9 cellular contexts compared by ENCODE assay signal in genomic region chr2:104854507-104855173, GRCh38. TPM values are rescaled to one million over a fixed set of nuclear protein-coding genes. Genes with fewer than 3 reads are reported as not detected.
DNase-seq lines count a peak whose midpoint lies in the region; TF ChIP-seq lines count a peak whose summit lies in the region.
"Had no signal": no experiment of that assay in that cellular context is flagged by ENCODE, and none has a peak within 500 bp of the region (broad histone marks: within the 10 kb centered on the region; RNA-seq: fewer than 3 reads in every experiment).

No MANE protein-coding gene starts in this region.

- peaks cover 5% of the 10 kb centered on the region for H3K36me3 Mint-ChIP-seq in Caco-2 (ENCODE audit: insufficient read depth, unreplicated experiment)
- H3K36me3 Mint-ChIP-seq in osteocyte (ENCODE audit: unreplicated experiment): peaks cover 14% of the 10 kb centered on the region

- TF ChIP-seq POLR2A in NB4 (IDR thresholded peaks at IDR 0.05; ENCODE audit: extremely low read depth, insufficient read length): no peak

- intact Hi-C loops in Caco-2 (cut with micrococcal nuclease; ENCODE audit: unreplicated experiment): no loop called here

- H3K27ac ChIP-seq in ectodermal cell (ENCODE audit: insufficient read depth, low read depth, low read length, poor library complexity, severe bottlenecking): no peak overlapping the region
- H3K27ac ChIP-seq in brain microvascular endothelial cell: no peak overlapping the region

- POLR2A ChIA-PET in Caco-2 (lab: Charles Lee): no interaction called here

- H3K4me3 Mint-ChIP-seq in Caco-2 (ENCODE audit: unreplicated experiment): peak overlapping the region; percentile 78
- H3K4me3 Mint-ChIP-seq in osteocyte (ENCODE audit: unreplicated experiment): peak overlapping the region; percentile 99

- peak overlapping the region; percentile 16; the same call in 1 of the 2 replicates for H3K4me3 ChIP-seq in Caco-2 (ENCODE audit: low read depth, low read length)
- H3K4me3 ChIP-seq in NB4 (ENCODE audit: low read depth, low read length): peak overlapping the region; percentile 38
- peak overlapping the region; percentile 29 for H3K4me3 ChIP-seq in ectodermal cell (ENCODE audit: insufficient read depth, low read depth, low read length)
- no peak overlapping the region for H3K4me3 ChIP-seq in brain microvascular endothelial cell (ENCODE audit: low read depth, low read length)

- DNase-seq in Caco-2 (no peak), NB4 (ENCODE audit: low read depth) (no peak), osteocyte (ENCODE audit: extremely low spot score, unreplicated experiment) (no peak), brain microvascular endothelial cell (no peak), NCI-H1092 treated with DMSO at 0.1 percent for 48 hours (lab: John Stamatoyannopoulos, UW) (no peak), RPMI8226 (no peak), mesenteric fat pad (ENCODE audit: low spot score) (no peak)

- CTCF ChIA-PET in Caco-2 (lab: Charles Lee): no interaction called here

- in situ Hi-C loops in brain microvascular endothelial cell (cut with HindIII; ENCODE audit: low pct_ligation_motif_present, low sequenced_read_pairs): no loop called here

- H3K4me1 Mint-ChIP-seq in Caco-2 (ENCODE audit: low read depth, unreplicated experiment): peaks cover 17% of the 10 kb centered on the region
- H3K4me1 Mint-ChIP-seq in osteocyte (ENCODE audit: unreplicated experiment): peaks cover 38% of the 10 kb centered on the region

- peaks cover 7% of the 10 kb centered on the region for H3K4me1 ChIP-seq in Caco-2
- H3K4me1 ChIP-seq in ectodermal cell (ENCODE audit: control insufficient read depth, insufficient read depth, low read length): peaks cover 26% of the 10 kb centered on the region

- peaks cover 60% of the 10 kb centered on the region for H3K27me3 Mint-ChIP-seq in Caco-2 (ENCODE audit: insufficient read depth, unreplicated experiment)
- peaks cover 20% of the 10 kb centered on the region for H3K27me3 Mint-ChIP-seq in osteocyte (ENCODE audit: unreplicated experiment)

- H3K9me3 Mint-ChIP-seq in Caco-2 (ENCODE audit: unreplicated experiment): no peaks in the 10 kb centered on the region
- no peaks in the 10 kb centered on the region for H3K9me3 Mint-ChIP-seq in osteocyte (ENCODE audit: unreplicated experiment)

- no peak overlapping the region for H3K27ac Mint-ChIP-seq in Caco-2 (ENCODE audit: unreplicated experiment)
- H3K27ac Mint-ChIP-seq in osteocyte (ENCODE audit: unreplicated experiment): peak overlapping the region; percentile 97

- H3K27me3 ChIP-seq in Caco-2 (replicated peaks; ENCODE audit: control insufficient read depth, insufficient read depth, low read length): peaks cover 9% of the 10 kb centered on the region
- peaks cover 94% of the 10 kb centered on the region for H3K27me3 ChIP-seq in ectodermal cell (ENCODE audit: control insufficient read depth, insufficient read depth, low read length, poor library complexity, severe bottlenecking)
- peaks cover 82% of the 10 kb centered on the region for H3K27me3 ChIP-seq in brain microvascular endothelial cell (replicated peaks)

- BruUV-seq in Caco-2 (replicated peaks; lab: Mats Ljungman, UMichigan): no TSS peak

- no peak for TF ChIP-seq CTCF in Caco-2 (IDR thresholded peaks at IDR 0.05; ENCODE audit: insufficient read depth in 1 of 2, low read depth in 1 of 2, low read length in 1 of 2, severe bottlenecking in 1 of 2, unreplicated experiment in 1 of 2)
- TF ChIP-seq CTCF in NB4 (IDR thresholded peaks at IDR 0.05; ENCODE audit: low read depth, low read length): no peak
- TF ChIP-seq CTCF in osteocyte (IDR thresholded peaks at IDR 0.05): no peak
- no peak for TF ChIP-seq CTCF in brain microvascular endothelial cell (IDR thresholded peaks at IDR 0.05; ENCODE audit: low read depth, low read length, missing control alignments)

- H3K9me3 ChIP-seq in Caco-2: no peaks in the 10 kb centered on the region
- H3K9me3 ChIP-seq in ectodermal cell (ENCODE audit: control insufficient read depth, low read length): no peaks in the 10 kb centered on the region

- no peaks in the 10 kb centered on the region for H3K36me3 ChIP-seq in Caco-2 (ENCODE audit: control insufficient read depth, insufficient read depth, low read length)
- H3K36me3 ChIP-seq in ectodermal cell (ENCODE audit: control insufficient read depth, insufficient read depth, low read length): no peaks in the 10 kb centered on the region
- H3K36me3 ChIP-seq in brain microvascular endothelial cell (replicated peaks): no peaks in the 10 kb centered on the region

- WGBS in ectodermal cell, 2 experiments: 1% methylated on average over 43 of the region's 43 CpGs

RNA-seq across cellular contexts. Expression of gene POU3F3, which starts 0.7 kb away (rescaled TPM):
- total RNA-seq in Caco-2 (2022): not detected in 2 replicates
- polyA plus RNA-seq in ectodermal cell (2013, experiment 1 of 4): 1.7 TPM
- polyA plus RNA-seq in ectodermal cell (2013, experiment 2 of 4): 1.3 TPM
- polyA plus RNA-seq in ectodermal cell (2013, experiment 3 of 4): 2.8 TPM
- polyA plus RNA-seq in ectodermal cell (2013, experiment 4 of 4): 3.7 TPM
- total RNA-seq in osteocyte: 35.5 TPM in 2 replicates
- not detected for total RNA-seq in mesenteric fat pad
- total RNA-seq: left ventricle myocardium superior had no signal

Comparison
In these comparisons a context has a peak if more than half of its experiments do, and no peak if none do; other contexts are left out.
1. RNA of gene POU3F3, which starts 0.7 kb away (total RNA-seq): 35.5 TPM in osteocyte; not detected in Caco-2 and not detected in mesenteric fat pad (single experiment); every median in the first group is over 10 times any median in the second.